Comparison of ENCODE assay signal across 1 cellular context in genomic region chrX:133956570-133957340, GRCh38.
TF ChIP-seq lines count a peak whose summit lies in the region.

No MANE protein-coding gene starts in this region.

TF ChIP-seq in HepG2, 621 proteins besides CTCF, POLR2A, EP300 and RAD21 (continued from another document):
- no peak for TF ChIP-seq KIAA2018 (CRISPR knock-in tag; IDR thresholded peaks at IDR 0.05; ENCODE audit: borderline replicate concordance)
